8 cellular contexts compared by ENCODE assay signal in the genomic region with DNA sequence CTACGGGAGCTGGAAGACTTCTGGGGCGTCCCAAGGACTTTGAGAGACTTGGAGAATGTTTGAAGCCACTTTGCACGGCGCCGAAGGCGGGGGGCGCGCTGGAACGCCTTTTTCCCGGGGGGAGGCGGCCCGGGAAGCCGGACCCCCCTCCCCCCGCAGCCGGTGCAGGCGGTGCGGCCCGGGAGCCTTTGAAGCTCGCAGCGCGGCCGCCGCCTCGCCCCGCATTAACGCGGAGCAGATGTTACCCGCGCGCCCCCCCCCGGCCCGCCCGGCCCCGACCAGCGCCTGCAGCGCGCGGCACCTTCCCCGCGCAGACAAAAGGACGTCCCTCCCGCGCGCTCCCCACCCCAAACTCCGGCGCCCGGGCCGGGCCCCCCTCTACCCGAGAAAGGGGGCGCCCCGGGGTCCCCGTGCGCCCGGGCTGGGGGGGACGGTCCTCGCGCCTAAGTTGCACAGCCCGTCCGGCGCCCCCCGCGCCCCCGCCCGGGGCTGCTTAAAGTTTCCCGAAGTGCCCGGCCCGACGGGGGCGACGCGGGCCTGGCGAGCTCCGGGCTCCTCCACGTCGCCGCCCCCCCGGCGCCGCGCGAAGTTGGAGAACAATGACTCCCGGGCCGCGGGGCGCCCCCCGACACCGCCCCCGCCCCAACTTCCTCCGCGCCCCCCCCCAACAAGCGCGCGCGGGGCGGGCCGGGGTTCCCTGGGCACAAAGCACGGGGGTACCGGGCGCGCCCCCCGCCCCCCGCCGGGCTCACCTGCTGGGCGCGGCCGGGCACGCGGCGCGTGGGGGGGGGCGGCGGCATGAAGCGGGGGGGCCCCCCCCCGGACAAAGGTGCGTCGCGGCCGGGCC. TPM values are rescaled to one million over a fixed set of nuclear protein-coding genes. Genes with fewer than 3 reads are reported as not detected.
DNase-seq lines count a peak whose midpoint lies in the region; ATAC-seq and TF ChIP-seq lines count a peak whose summit lies in the region.

No MANE protein-coding gene starts in this region.

- DNase-seq in GM03348 (ENCODE audit: low spot score) (peak; percentile 80), LoVo (ENCODE audit: low spot score) (peak; percentile 23), fibroblast of gingiva (ENCODE audit: low read depth) (peak; percentile 39), neural progenitor cell (ENCODE audit: low spot score) (peak; percentile 79), NCI-H1436 (lab: John Stamatoyannopoulos, UW) (no peak)
- DNase-seq in activated T-cell treated with anti-CD3 and anti-CD28 coated beads, Interleukin-2, amount 50 U/mL, for 1 hour = peak; percentile 68

- H3K27me3 Mint-ChIP-seq in neural progenitor cell (ENCODE audit: insufficient read depth, low read depth) = peaks cover 5% of the 10 kb centered on the region

- H3K79me2 ChIP-seq in neural progenitor cell (ENCODE audit: low read depth) = peaks cover 53% of the 10 kb centered on the region

- no peaks in the 10 kb centered on the region for H3K9me3 Mint-ChIP-seq in neural progenitor cell

- peak overlapping the region; percentile 99 for H3K4me3 Mint-ChIP-seq in neural progenitor cell

- H3K4me1 Mint-ChIP-seq in neural progenitor cell = peaks cover 11% of the 10 kb centered on the region

- H3K27ac ChIP-seq in neural progenitor cell = peak overlapping the region; percentile 92

- H4K20me1 ChIP-seq in neural progenitor cell (ENCODE audit: low read depth) = peaks cover 43% of the 10 kb centered on the region

- peaks cover 9% of the 10 kb centered on the region for H3K4me1 ChIP-seq in neural progenitor cell

- peak overlapping the region; percentile 100 for H3K27ac Mint-ChIP-seq in neural progenitor cell

- peaks cover 4% of the 10 kb centered on the region for H3K36me3 Mint-ChIP-seq in neural progenitor cell

- no peak overlapping the region for H2AFZ ChIP-seq in neural progenitor cell (replicated peaks)

- no peaks in the 10 kb centered on the region for H3K27me3 ChIP-seq in neural progenitor cell

- peaks cover 6% of the 10 kb centered on the region for H3K36me3 ChIP-seq in neural progenitor cell

- ATAC-seq in GM21367 (IDR thresholded peaks at IDR 0.05; ENCODE audit: unreplicated experiment) (no peak), GM18520 (IDR thresholded peaks at IDR 0.05; ENCODE audit: unreplicated experiment) (no peak)

- H3K4me3 ChIP-seq in neural progenitor cell = peak overlapping the region; percentile 100

- no peaks in the 10 kb centered on the region for H3K9me3 ChIP-seq in neural progenitor cell (ENCODE audit: low read depth)

- peaks cover 16% of the 10 kb centered on the region for H3F3A ChIP-seq in neural progenitor cell (ENCODE audit: low read depth)

- H3K9ac ChIP-seq in neural progenitor cell = peak overlapping the region; percentile 86

- peak overlapping the region; percentile 98 for H3K4me2 ChIP-seq in neural progenitor cell

- no peak for TF ChIP-seq CTCF in neural progenitor cell (IDR thresholded peaks at IDR 0.05)

RNA-seq across cellular contexts. Expression of gene TCF3, which starts 0.6 kb away (rescaled TPM):
- 131 and 332 TPM in 2 replicates for total RNA-seq in neural progenitor cell (ENCODE audit: low replicate concordance)

RNA-seq across cellular contexts. Expression of gene UQCR11, which starts 46.5 kb away (rescaled TPM):
- total RNA-seq in neural progenitor cell (ENCODE audit: low replicate concordance) = 37.4 and 51.4 TPM in 2 replicates

RNA-seq across cellular contexts. Expression of gene MBD3, which starts 59.1 kb away (rescaled TPM):
- 34.2 and 117 TPM in 2 replicates for total RNA-seq in neural progenitor cell (ENCODE audit: low replicate concordance)
